Comparison of ENCODE assay signal across 22 cellular contexts in the genomic region with DNA sequence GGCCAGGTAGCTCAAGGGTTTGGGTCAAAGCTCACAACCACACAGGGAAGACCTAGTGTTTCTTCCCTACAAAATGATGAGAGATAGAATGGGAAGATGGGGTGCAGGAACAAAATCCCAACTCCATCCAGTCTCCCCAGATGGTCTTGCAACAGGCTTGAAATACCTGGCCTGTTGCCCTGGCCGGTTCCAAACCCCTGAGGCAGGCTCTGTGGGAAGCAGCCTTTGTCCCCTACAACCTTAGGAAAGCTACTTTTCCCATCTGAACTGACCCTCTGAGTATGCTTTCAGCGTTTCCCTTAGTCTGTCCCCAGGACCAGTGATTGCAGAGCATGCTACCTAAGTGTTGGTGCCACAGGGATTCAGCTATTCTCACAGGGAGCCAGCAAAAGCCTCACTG.
DNase-seq lines count a peak whose midpoint lies in the region; ATAC-seq and TF ChIP-seq lines count a peak whose summit lies in the region.
"Had no signal": no experiment of that assay in that cellular context is flagged by ENCODE, and none has a peak within 500 bp of the region (broad histone marks: within the 10 kb centered on the region; RNA-seq: fewer than 3 reads in every experiment).

No MANE protein-coding gene starts in this region.

- ATAC-seq in left cardiac atrium (no peak), T-helper 17 cell (no peak), HG03457 (IDR thresholded peaks at IDR 0.05; ENCODE audit: unreplicated experiment) (no peak)
- ATAC-seq: activated naive CD4-positive, alpha-beta T cell treated with anti-CD3 and anti-CD28 coated beads, Interleukin-2, amount 50 U/mL, for 72 hours; CD8-positive, alpha-beta T cell; natural killer cell; Panc1 had no signal

- peaks cover 0 to 2% of the 10 kb centered on the region in 2 donors for H3K9me3 ChIP-seq in right atrium auricular region
- H3K9me3 ChIP-seq in osteoblast (ENCODE audit: low read depth, low read length) = no peaks in the 10 kb centered on the region
- no peaks in the 10 kb centered on the region for H3K9me3 ChIP-seq in T-helper 17 cell (ENCODE audit: control insufficient read depth, low read length, poor library complexity, severe bottlenecking)
- H3K9me3 ChIP-seq: thyroid gland had no signal

- H3K27me3 Mint-ChIP-seq in T-helper 17 cell = peaks cover 5% of the 10 kb centered on the region

- no peak overlapping the region for H3K4me3 Mint-ChIP-seq in T-helper 17 cell
- H3K4me3 Mint-ChIP-seq: activated CD4-positive, alpha-beta memory T cell treated with anti-CD3 and anti-CD28 coated beads, Interleukin-2, amount 10 ng/mL, durations not matched to agents 7 days and 5 days; activated T-cell treated with anti-CD3 and anti-CD28 coated beads, Interleukin-2, amount 50 U/mL, for 72 hours; brain; CD8-positive, alpha-beta T cell; natural killer cell had no signal

- no peak for TF ChIP-seq CTCF in right atrium auricular region (IDR thresholded peaks at IDR 0.05)
- no peak for TF ChIP-seq CTCF in osteoblast (IDR thresholded peaks at IDR 0.05; ENCODE audit: extremely low read depth, low read depth, low read length)

- H3K4me3 ChIP-seq in right atrium auricular region = no peak overlapping the region
- H3K4me3 ChIP-seq in osteoblast (ENCODE audit: insufficient read depth, low read length) = no peak overlapping the region
- H3K4me3 ChIP-seq: thyroid gland had no signal

- H3K27me3 ChIP-seq in right atrium auricular region (no peaks in the 10 kb centered on the region), osteoblast (ENCODE audit: insufficient read depth, low read length) (no peaks in the 10 kb centered on the region)
- H3K27me3 ChIP-seq: thyroid gland had no signal

- no peaks in the 10 kb centered on the region for H3K4me1 Mint-ChIP-seq in T-helper 17 cell
- H3K4me1 Mint-ChIP-seq: natural killer cell had no signal

- no peaks in the 10 kb centered on the region for H3K36me3 ChIP-seq in right atrium auricular region
- H3K36me3 ChIP-seq in osteoblast (ENCODE audit: insufficient read depth, low read length) = no peaks in the 10 kb centered on the region
- H3K36me3 ChIP-seq: thyroid gland had no signal

- peak overlapping the region; percentile 45 to 74 for H3K27ac ChIP-seq in right atrium auricular region
- peak overlapping the region; percentile 90 for H3K27ac ChIP-seq in osteoblast (ENCODE audit: low read depth, low read length)
- H3K27ac ChIP-seq: thyroid gland had no signal

- intact Hi-C loops in left cardiac atrium (cut with DNase I) = no loop called here

- no peak overlapping the region for H3K27ac Mint-ChIP-seq in T-helper 17 cell
- H3K27ac Mint-ChIP-seq: activated CD4-positive, alpha-beta memory T cell treated with anti-CD3 and anti-CD28 coated beads, Interleukin-2, amount 10 ng/mL, durations not matched to agents 7 days and 5 days; activated naive CD4-positive, alpha-beta T cell treated with anti-CD3 and anti-CD28 coated beads, Interleukin-2, amount 50 U/mL, for 72 hours; activated T-cell treated with anti-CD3 and anti-CD28 coated beads, Interleukin-2, amount 50 U/mL, for 72 hours; CD8-positive, alpha-beta T cell; natural killer cell had no signal

- H3K36me3 Mint-ChIP-seq in T-helper 17 cell (ENCODE audit: low read depth) = peaks cover 2% of the 10 kb centered on the region
- H3K36me3 Mint-ChIP-seq: brain; CD8-positive, alpha-beta T cell; natural killer cell had no signal

- DNase-seq in right atrium auricular region (ENCODE audit: low spot score) (no peak), left cardiac atrium (no peak), cerebellar cortex (ENCODE audit: low spot score) (peak; percentile 29), osteoblast (ENCODE audit: insufficient read length, low spot score, missing footprints) (no peak), T-helper 17 cell (no peak), DMS79 (lab: John Stamatoyannopoulos, UW) (no peak), NCI-H1105 (lab: John Stamatoyannopoulos, UW) (no peak)
- DNase-seq: activated CD4-positive, alpha-beta memory T cell treated with anti-CD3 and anti-CD28 coated beads, Interleukin-2, amount 10 ng/mL, durations not matched to agents 7 days and 5 days; activated T-cell treated with anti-CD3 and anti-CD28 coated beads, Interleukin-2, amount 50 U/mL, for 72 hours; CD8-positive, alpha-beta T cell; DND-41; head of caudate nucleus; mesendoderm; natural killer cell; NCI-H146; NCI-H82; posterior cingulate gyrus; thyroid gland had no signal

- no peak overlapping the region for H3K4me2 ChIP-seq in osteoblast (ENCODE audit: insufficient read depth, low read length)

- peaks cover 0 to 57% of the 10 kb centered on the region in 2 donors for H3K4me1 ChIP-seq in right atrium auricular region
- H3K4me1 ChIP-seq in osteoblast (ENCODE audit: insufficient read depth, low read length) = peaks cover 55% of the 10 kb centered on the region

- no peak overlapping the region for H2AFZ ChIP-seq in osteoblast (ENCODE audit: low read length)

- no peaks in the 10 kb centered on the region for H3K79me2 ChIP-seq in osteoblast (ENCODE audit: insufficient read depth, low read length)

- no peaks in the 10 kb centered on the region for H4K20me1 ChIP-seq in osteoblast (ENCODE audit: insufficient read depth, low read length)
